19 cellular contexts compared by ENCODE assay signal in genomic region chr10:124557648-124558338, GRCh38.
DNase-seq lines count a peak whose midpoint lies in the region; ATAC-seq, FAIRE-seq and TF ChIP-seq lines count a peak whose summit lies in the region.
"Had no signal": no experiment of that assay in that cellular context is flagged by ENCODE, and none has a peak within 500 bp of the region (broad histone marks: within the 10 kb centered on the region; RNA-seq: fewer than 3 reads in every experiment).

No MANE protein-coding gene starts in this region.

- H3K36me3 ChIP-seq in kidney (ENCODE audit: control insufficient read depth in 1 of 2, insufficient read depth in 2 of 2, low read length in 2 of 2) (no peaks in the 10 kb centered on the region), HAP-1 (replicated peaks) (no peaks in the 10 kb centered on the region), smooth muscle cell (ENCODE audit: low read depth) (no peaks in the 10 kb centered on the region)

- no peaks in the 10 kb centered on the region for H3K4me1 Mint-ChIP-seq in H9
- H3K4me1 Mint-ChIP-seq: activated CD4-positive, alpha-beta T cell treated with anti-CD3 and anti-CD28 coated beads for 36 hours; T-cell had no signal

- H3K9me3 Mint-ChIP-seq in H9 = no peaks in the 10 kb centered on the region; a peak in 1 of 5 replicates

- H3K9me3 ChIP-seq in H9 (ENCODE audit: control insufficient read depth, low read depth, low read length) (no peaks in the 10 kb centered on the region), kidney (ENCODE audit: control insufficient read depth in 1 of 2, low read length in 2 of 2) (no peaks in the 10 kb centered on the region), HAP-1 (no peaks in the 10 kb centered on the region), smooth muscle cell (replicated peaks; ENCODE audit: low read depth) (no peaks in the 10 kb centered on the region)

- H3K79me1 ChIP-seq in H9 (ENCODE audit: insufficient read depth, low read depth, low read length, poor library complexity, severe bottlenecking) = no peaks in the 10 kb centered on the region

- no peaks in the 10 kb centered on the region for H4K20me1 ChIP-seq in H9 (ENCODE audit: control insufficient read depth, insufficient read depth, insufficient read length)
- H4K20me1 ChIP-seq in smooth muscle cell (ENCODE audit: low read depth) = no peaks in the 10 kb centered on the region

- DNase-seq in H9 (no peak), dorsolateral prefrontal cortex (peak in 4 of 10 donors; percentile 49 to 63 (median 56)), kidney (peak; percentile 73), sciatic nerve (ENCODE audit: low spot score) (no peak), HAP-1 (ENCODE audit: low spot score in 2 of 2) (no peak), smooth muscle cell (lab: John Stamatoyannopoulos, UW; ENCODE audit: unreplicated experiment) (no peak), LoVo (ENCODE audit: low spot score) (no peak)
- DNase-seq: activated CD4-positive, alpha-beta T cell treated with anti-CD3 and anti-CD28 coated beads for 36 hours; kidney glomerular epithelial cell; NCI-H2171; NCI-H69; nephron progenitor cell; SHP77 treated with DMSO at 0.1 percent for 48 hours; T-cell had no signal

- no peak overlapping the region for H3K4me2 ChIP-seq in H9 (ENCODE audit: insufficient read depth, insufficient read length, low read length)
- H3K4me2 ChIP-seq in smooth muscle cell = no peak overlapping the region

- H3K18ac ChIP-seq in H9 (ENCODE audit: insufficient read length, low read depth, low read length) = no peak overlapping the region

- H3K27me3 Mint-ChIP-seq in H9 (ENCODE audit: low read depth) = no peaks in the 10 kb centered on the region; the same call in 1 of the 2 replicates
- H3K27me3 Mint-ChIP-seq: activated CD4-positive, alpha-beta T cell treated with anti-CD3 and anti-CD28 coated beads for 36 hours; T-cell had no signal

- H3K14ac ChIP-seq in H9 (ENCODE audit: insufficient read depth, low read length) = peak overlapping the region; percentile 6; the same call in 1 of the 2 replicates

- H2AK5ac ChIP-seq in H9 (ENCODE audit: insufficient read length, low read length) = no peak overlapping the region

- no CpG with 5 or more reads among the region's 16 CpGs for WGBS in H9 (ENCODE audit: extremely low coverage, insufficient read length, low lambda C conversion rate)
- 96% methylated on average over 16 of the region's 16 CpGs for WGBS in smooth muscle cell (ENCODE audit: low lambda C conversion rate)

- no peaks in the 10 kb centered on the region for H3K23me2 ChIP-seq in H9 (ENCODE audit: insufficient read length, low read depth, low read length, poor library complexity, severe bottlenecking)

- H2BK120ac ChIP-seq in H9 (ENCODE audit: low read depth, low read length, poor library complexity, severe bottlenecking) = no peak overlapping the region

- no peak for FAIRE-seq in kidney (lab: Jason Lieb, UNC)
- FAIRE-seq: TTC549 had no signal

- H4K5ac ChIP-seq in H9 (ENCODE audit: insufficient read length, low read depth, low read length) = no peak overlapping the region

- in situ Hi-C loops in HAP-1 (cut with MboI; ENCODE audit: low sequenced_read_pairs) = no loop called here

- no peak overlapping the region for H3K4ac ChIP-seq in H9 (ENCODE audit: low read depth, low read length)

- no peak overlapping the region for H3K9ac ChIP-seq in H9 (ENCODE audit: extremely low read depth, insufficient read length, low read length)
- H3K9ac ChIP-seq in kidney (ENCODE audit: low read length in 2 of 2) = no peak overlapping the region
- no peak overlapping the region for H3K9ac ChIP-seq in smooth muscle cell (ENCODE audit: low read depth)

- no peak overlapping the region for H4K91ac ChIP-seq in H9 (ENCODE audit: insufficient read length, low read depth, low read length)

- H3T11ph ChIP-seq in H9 (ENCODE audit: low read length) = no peak overlapping the region

- no peak overlapping the region for H4K8ac ChIP-seq in H9 (replicated peaks; ENCODE audit: insufficient read length, low read depth, low read length)

- TF ChIP-seq CTCF in H9 (conservative IDR thresholded peaks at IDR 0.05) = no peak
- TF ChIP-seq CTCF in dorsolateral prefrontal cortex (IDR thresholded peaks at IDR 0.05 in 54 of 56, conservative IDR thresholded peaks at IDR 0.05 in 2 of 56; ENCODE audit: low read depth in 1 of 56, partially characterized antibody in 56 of 56) = no peak
- TF ChIP-seq CTCF in kidney (IDR thresholded peaks at IDR 0.05; ENCODE audit: borderline replicate concordance, extremely low read depth, insufficient read depth) = no peak
- no peak for TF ChIP-seq CTCF in smooth muscle cell (IDR thresholded peaks at IDR 0.05; ENCODE audit: borderline replicate concordance, insufficient read depth, poor library complexity, severe bottlenecking)

- no peak overlapping the region for H3K56ac ChIP-seq in H9 (ENCODE audit: insufficient read length, low read depth, low read length)

- H3K27ac ChIP-seq in H9 (ENCODE audit: insufficient read length, low read depth, low read length) (no peak overlapping the region), dorsolateral prefrontal cortex (peak overlapping the region in 58 of 59 donors; percentile 34 to 98 (median 92)), kidney (ENCODE audit: low read depth in 2 of 2, low read length in 2 of 2) (no peak overlapping the region), smooth muscle cell (ENCODE audit: low read depth) (no peak overlapping the region)
- H3K27ac ChIP-seq: C4-2B had no signal

- no peak overlapping the region for H3K4me3 ChIP-seq in dorsolateral prefrontal cortex
- H3K4me3 ChIP-seq in kidney (ENCODE audit: low read length in 2 of 2) = no peak overlapping the region
- H3K4me3 ChIP-seq in HAP-1 = no peak overlapping the region
- no peak overlapping the region for H3K4me3 ChIP-seq in smooth muscle cell
- H3K4me3 ChIP-seq: coronary artery had no signal

- no peak overlapping the region for H3K4me3 Mint-ChIP-seq in H9
- H3K4me3 Mint-ChIP-seq: activated CD4-positive, alpha-beta T cell treated with anti-CD3 and anti-CD28 coated beads for 36 hours; nephron progenitor cell; T-cell had no signal

- H2BK20ac ChIP-seq in H9 (ENCODE audit: low read depth, low read length, poor library complexity, severe bottlenecking) = no peak overlapping the region

- H3K79me2 ChIP-seq in H9 (ENCODE audit: insufficient read depth, low read length) (no peaks in the 10 kb centered on the region), smooth muscle cell (ENCODE audit: low read depth) (no peaks in the 10 kb centered on the region)

- H3K4me1 ChIP-seq in H9 (ENCODE audit: insufficient read depth, low read length) = no peaks in the 10 kb centered on the region
- peaks cover 0 to 18% of the 10 kb centered on the region in 2 donors for H3K4me1 ChIP-seq in kidney (ENCODE audit: control insufficient read depth in 1 of 2, insufficient read depth in 1 of 2, low read depth in 1 of 2, low read length in 2 of 2)
- H3K4me1 ChIP-seq in HAP-1 = no peaks in the 10 kb centered on the region
- H3K4me1 ChIP-seq in smooth muscle cell (ENCODE audit: low read depth) = peaks cover 4% of the 10 kb centered on the region

- peaks cover 0 to 2% (median 0%) of the 10 kb centered on the region in 3 experiments; a peak in 3 of 7 replicates for H3K36me3 Mint-ChIP-seq in H9 (ENCODE audit: insufficient read depth in 1 of 3, low read depth in 3 of 3)
- H3K36me3 Mint-ChIP-seq: activated naive CD4-positive, alpha-beta T cell treated with anti-CD3 and anti-CD28 coated beads, Interleukin-2, amount 50 U/mL, for 72 hours had no signal

- ATAC-seq in sciatic nerve (peak; percentile 37), GM18873 (IDR thresholded peaks at IDR 0.05; ENCODE audit: low FRiP score, unreplicated experiment) (no peak)
- ATAC-seq: activated CD4-positive, alpha-beta T cell treated with anti-CD3 and anti-CD28 coated beads for 36 hours; activated naive CD4-positive, alpha-beta T cell treated with anti-CD3 and anti-CD28 coated beads, Interleukin-2, amount 50 U/mL, for 72 hours; T-cell had no signal

- intact Hi-C loops in dorsolateral prefrontal cortex (cut with DNase I) = no loop called here
- intact Hi-C loops in kidney (cut with DNase I) = no loop called here
- intact Hi-C loops in sciatic nerve (cut with DNase I) = no loop called here

- H2BK5ac ChIP-seq in H9 (ENCODE audit: insufficient read length, low read length) = no peak overlapping the region

- H3K27ac Mint-ChIP-seq in H9 = no peak overlapping the region
- H3K27ac Mint-ChIP-seq: activated CD4-positive, alpha-beta T cell treated with anti-CD3 and anti-CD28 coated beads for 36 hours; activated naive CD4-positive, alpha-beta T cell treated with anti-CD3 and anti-CD28 coated beads, Interleukin-2, amount 50 U/mL, for 72 hours; T-cell had no signal

- no peak overlapping the region for H2BK15ac ChIP-seq in H9 (ENCODE audit: low read depth, low read length)

- H3K23ac ChIP-seq in H9 (ENCODE audit: insufficient read length, low read depth, low read length) = no peak overlapping the region

- no peak overlapping the region for H2BK12ac ChIP-seq in H9 (ENCODE audit: insufficient read length, low read depth, low read length)

- H3K27me3 ChIP-seq in H9 (ENCODE audit: insufficient read depth, low read length) = no peaks in the 10 kb centered on the region
- no peaks in the 10 kb centered on the region for H3K27me3 ChIP-seq in dorsolateral prefrontal cortex
- H3K27me3 ChIP-seq in HAP-1 (ENCODE audit: low read depth) = no peaks in the 10 kb centered on the region
- no peaks in the 10 kb centered on the region for H3K27me3 ChIP-seq in smooth muscle cell (ENCODE audit: low read depth)

- H2AFZ ChIP-seq in H9 (ENCODE audit: low read length) (no peak overlapping the region), smooth muscle cell (ENCODE audit: low read depth) (no peak overlapping the region)

- H3F3A ChIP-seq in smooth muscle cell (ENCODE audit: low read depth) = no peaks in the 10 kb centered on the region

Comparison
In these comparisons a context has a peak if more than half of its experiments do, and no peak if none do; other contexts are left out.
1. H3K27ac ChIP-seq: peak in dorsolateral prefrontal cortex (58 of 59); none in H9 (single experiment), kidney (0 of 2) and smooth muscle cell (single experiment).